31 cellular contexts compared by ENCODE assay signal in genomic region chr7:36336380-36336779, GRCh38.
"Had no signal": no experiment of that assay in that cellular context is flagged by ENCODE, and none has a peak within 500 bp of the region (broad histone marks: within the 10 kb centered on the region; RNA-seq: fewer than 3 reads in every experiment).

No MANE protein-coding gene starts in this region.

- H3K9me3 ChIP-seq: esophagus squamous epithelium had no signal

- H3K4me1 ChIP-seq: esophagus squamous epithelium, gastroesophageal sphincter, heart right ventricle had no signal

- H3K4me3 ChIP-seq: esophagus squamous epithelium, gastroesophageal sphincter, heart right ventricle had no signal

- FAIRE-seq: astrocyte, bronchial epithelial cell had no signal

- DNase-seq: activated CD4-positive, alpha-beta memory T cell treated with anti-CD3 and anti-CD28 coated beads, Interleukin-2, amount 10 ng/mL, durations not matched to agents 7 days and 5 days; activated CD4-positive, alpha-beta T cell treated with anti-CD3 and anti-CD28 coated beads for 1 hour; activated CD4-positive, alpha-beta T cell treated with anti-CD3 and anti-CD28 coated beads for 4 hours; activated CD4-positive, alpha-beta T cell treated with anti-CD3 and anti-CD28 coated beads, Interleukin-2, amount 10 ng/mL, durations not matched to agents 7 days and 5 days; activated CD4-positive, alpha-beta T cell treated with anti-CD3 and anti-CD28 coated beads, Interleukin-2, amount 50 U/mL, for 4 hours; activated CD8-positive, alpha-beta memory T cell treated with anti-CD3 and anti-CD28 coated beads, Interleukin-2, amount 50 U/mL, for 48 hours; activated gamma-delta T cell; activated naive CD4-positive, alpha-beta T cell; activated naive CD4-positive, alpha-beta T cell treated with anti-CD3 and anti-CD28 coated beads, Interleukin-2, amount 10 ng/mL, durations not matched to agents 7 days and 5 days; activated naive CD8-positive, alpha-beta T cell treated with anti-CD3 and anti-CD28 coated beads, Interleukin-2, amount 10 ng/mL, durations not matched to agents 7 days and 5 days; activated T-cell treated with anti-CD3 and anti-CD28 coated beads for 4 hours; activated T-cell treated with anti-CD3 and anti-CD28 coated beads, Interleukin-2, amount 50 U/mL, for 24 hours; activated T-cell treated with anti-CD3 and anti-CD28 coated beads, Interleukin-2, amount 50 U/mL, for 72 hours; amniotic stem cell; anterior cingulate cortex; brain microvascular endothelial cell; cortex of kidney; dermis blood vessel endothelial cell; effector CD4-positive, alpha-beta T cell; effector memory CD8-positive, alpha-beta T cell; esophagus squamous epithelium; foreskin melanocyte; heart right ventricle; hippocampal formation; T-helper 1 cell; T-helper 17 cell; T1000 had no signal

- ATAC-seq: activated naive CD4-positive, alpha-beta T cell treated with anti-CD3 and anti-CD28 coated beads, Interleukin-2, amount 50 U/mL, for 72 hours; activated T-cell treated with anti-CD3 and anti-CD28 coated beads, Interleukin-2, amount 50 U/mL, for 72 hours; effector memory CD8-positive, alpha-beta T cell; gastroesophageal sphincter; heart right ventricle; T-helper 17 cell had no signal

- H3K27me3 ChIP-seq: brain microvascular endothelial cell, esophagus squamous epithelium, gastroesophageal sphincter, heart right ventricle had no signal

- H3K36me3 ChIP-seq: brain microvascular endothelial cell, heart right ventricle had no signal

- H3K27ac ChIP-seq: brain microvascular endothelial cell, esophagus squamous epithelium, gastroesophageal sphincter, heart right ventricle had no signal
